In genomic region chr3:50146316-50146901, GRCh38 we compare ENCODE assay signal across 19 cellular contexts. TPM values are rescaled to one million over a fixed set of nuclear protein-coding genes. Genes with fewer than 3 reads are reported as not detected.
A peak's percentile ranks its signal among the peaks of the same experiment; 100 is the strongest.
DNase-seq lines count a peak whose midpoint lies in the region; ATAC-seq, FAIRE-seq and TF ChIP-seq lines count a peak whose summit lies in the region.
"Had no signal": no experiment of that assay in that cellular context is flagged by ENCODE, and none has a peak within 500 bp of the region (broad histone marks: within the 10 kb centered on the region; RNA-seq: fewer than 3 reads in every experiment).

No MANE protein-coding gene starts in this region.

- no peak overlapping the region for H3K27ac ChIP-seq in GM12878 (ENCODE audit: control insufficient read depth, insufficient read depth)
- H3K27ac ChIP-seq: adrenal gland, gastrocnemius medialis, suprapubic skin had no signal

- no peaks in the 10 kb centered on the region for H3K79me2 ChIP-seq in GM12878 (ENCODE audit: control insufficient read depth, insufficient read depth, low read length)

- no TSS peak for BruUV-seq in GM12878 (replicated peaks; lab: Mats Ljungman, UMichigan)

- SMC1A ChIA-PET in GM12878 (lab: Charles Lee; ENCODE audit: uncharacterized antibody, unreplicated experiment) = no interaction called here

- H3K27ac Mint-ChIP-seq in nephron = peak overlapping the region; percentile 65 to 81 (median 71)
- no peak overlapping the region for H3K27ac Mint-ChIP-seq in stimulated activated effector memory CD8-positive, alpha-beta T cell treated with anti-CD3 and anti-CD28 coated beads, Interleukin-12 subunit alpha, Interleukin-12 subunit beta, amount 100 ng/mL, for 72 hours
- H3K27ac Mint-ChIP-seq: CD14-positive monocyte, natural killer cell had no signal

- H3K4me3 Mint-ChIP-seq in nephron = no peak overlapping the region
- H3K4me3 Mint-ChIP-seq in stimulated activated effector memory CD8-positive, alpha-beta T cell treated with anti-CD3 and anti-CD28 coated beads, Interleukin-12 subunit alpha, Interleukin-12 subunit beta, amount 100 ng/mL, for 72 hours = no peak overlapping the region
- H3K4me3 Mint-ChIP-seq: activated T-helper 1 cell treated with anti-CD3 and anti-CD28 coated beads, Interleukin-12 subunit alpha, Interleukin-12 subunit beta, Interleukin-2, Interleukin-4 antibody, amounts not matched to agents 30 ng/mL and 10 ng/mL and 1 ng/mL, durations not matched to agents 14 hours and 24 hours and 36 hours; CD14-positive monocyte; natural killer cell had no signal

- FAIRE-seq in GM12878 (lab: Jason Lieb, UNC) = no peak
- FAIRE-seq: TTC549 had no signal

- TF ChIP-seq CTCF in GM12872 (IDR thresholded peaks at IDR 0.05; ENCODE audit: insufficient read depth, low read depth, low read length) (0 out of 3 replicates have a peak, but pooled peaks have one; percentile 11), GM12878 (IDR thresholded peaks at IDR 0.05 in 2 of 3, conservative IDR thresholded peaks at IDR 0.05 in 1 of 3; ENCODE audit: control insufficient read depth in 2 of 3, extremely low read depth in 1 of 3, insufficient read depth in 1 of 3, low read depth in 3 of 3, low read length in 3 of 3) (peak in 1 of 3 experiments; percentile 9; a peak in 1 of 6 replicates), nephron (IDR thresholded peaks at IDR 0.05; ENCODE audit: unreplicated experiment in 3 of 3) (no peak)

- H3K36me3 ChIP-seq in GM12878 (ENCODE audit: control insufficient read depth in 2 of 2, insufficient read depth in 2 of 2, low read length in 1 of 2) = no peaks in the 10 kb centered on the region
- H3K36me3 ChIP-seq: adrenal gland, gastrocnemius medialis, suprapubic skin had no signal

- DNase-seq in NCI-H2171 (lab: John Stamatoyannopoulos, UW) (peak; percentile 26), GM12878 (ENCODE audit: low read depth, low spot score) (no peak), LoVo (ENCODE audit: low spot score) (no peak)
- no peak for DNase-seq in stimulated activated CD4-positive, alpha-beta T cell treated with anti-CD3 and anti-CD28 coated beads, Interleukin-4, amount 100 ng/mL, for 24 hours
- DNase-seq in stimulated activated effector memory CD8-positive, alpha-beta T cell treated with anti-CD3 and anti-CD28 coated beads, Interleukin-12 subunit alpha, Interleukin-12 subunit beta, amount 100 ng/mL, for 72 hours (ENCODE audit: low spot score in 2 of 2) = no peak
- DNase-seq: adrenal gland, gastrocnemius medialis, natural killer cell, NCI-H1048 had no signal

- H3K36me3 Mint-ChIP-seq in nephron (ENCODE audit: low read depth) = no peaks in the 10 kb centered on the region
- no peaks in the 10 kb centered on the region for H3K36me3 Mint-ChIP-seq in stimulated activated effector memory CD8-positive, alpha-beta T cell treated with anti-CD3 and anti-CD28 coated beads, Interleukin-12 subunit alpha, Interleukin-12 subunit beta, amount 100 ng/mL, for 72 hours
- H3K36me3 Mint-ChIP-seq: CD14-positive monocyte, natural killer cell had no signal

- H3K9ac ChIP-seq in GM12878 (ENCODE audit: control insufficient read depth, insufficient read depth, low read length) = no peak overlapping the region

- TF ChIP-seq RAD21 in GM12878 (IDR thresholded peaks at IDR 0.05; ENCODE audit: insufficient read depth, low read depth, low read length) = no peak

- no peak overlapping the region for H3K4me3 ChIP-seq in GM12878
- H3K4me3 ChIP-seq: adrenal gland, gastrocnemius medialis, suprapubic skin had no signal

- RAD21 ChIA-PET in GM12878 (lab: Charles Lee; ENCODE audit: unreplicated experiment) = no interaction called here

- no peak for TF ChIP-seq POLR2A in GM12878 (IDR thresholded peaks at IDR 0.05; ENCODE audit: low read depth, low read length)

- H2AFZ ChIP-seq in GM12878 (ENCODE audit: control insufficient read depth, low read depth, low read length) = no peak overlapping the region

- intact Hi-C loops in GM12878 (cut with micrococcal nuclease; ENCODE audit: unreplicated experiment) = no loop called here

- H3K9me3 Mint-ChIP-seq in nephron = no peaks in the 10 kb centered on the region
- H3K9me3 Mint-ChIP-seq in stimulated activated effector memory CD8-positive, alpha-beta T cell treated with anti-CD3 and anti-CD28 coated beads, Interleukin-12 subunit alpha, Interleukin-12 subunit beta, amount 100 ng/mL, for 72 hours = no peaks in the 10 kb centered on the region
- H3K9me3 Mint-ChIP-seq: activated T-helper 1 cell treated with anti-CD3 and anti-CD28 coated beads, Interleukin-12 subunit alpha, Interleukin-12 subunit beta, Interleukin-2, Interleukin-4 antibody, amounts not matched to agents 30 ng/mL and 10 ng/mL and 1 ng/mL, durations not matched to agents 14 hours and 24 hours and 36 hours; natural killer cell had no signal

- WGBS in GM12878 (ENCODE audit: insufficient coverage, insufficient replicate concordance, low lambda C conversion rate, missing lambda C conversion rate) = 39% methylated on average over 3 of the region's 3 CpGs

- H3K4me1 ChIP-seq in GM12878 (ENCODE audit: control insufficient read depth, insufficient read depth, low read length) = no peaks in the 10 kb centered on the region
- H3K4me1 ChIP-seq: adrenal gland, gastrocnemius medialis had no signal

- CTCF ChIA-PET in GM12878 (lab: Yijun Ruan, JAX) = no interaction called here

- peaks cover 47% of the 10 kb centered on the region for H3K4me1 Mint-ChIP-seq in nephron
- no peaks in the 10 kb centered on the region for H3K4me1 Mint-ChIP-seq in stimulated activated effector memory CD8-positive, alpha-beta T cell treated with anti-CD3 and anti-CD28 coated beads, Interleukin-12 subunit alpha, Interleukin-12 subunit beta, amount 100 ng/mL, for 72 hours
- H3K4me1 Mint-ChIP-seq: natural killer cell had no signal

- peaks cover 0 to 2% of the 10 kb centered on the region in 2 experiments; a peak in 1 of 4 replicates for H3K27me3 ChIP-seq in GM12878 (replicated peaks in 1 of 2; ENCODE audit: control insufficient read depth in 2 of 2, insufficient read depth in 2 of 2, low read length in 1 of 2)
- H3K27me3 ChIP-seq: adrenal gland, gastrocnemius medialis, suprapubic skin had no signal

- no peaks in the 10 kb centered on the region for H3K9me3 ChIP-seq in GM12878 (replicated peaks; ENCODE audit: control insufficient read depth, insufficient read depth, low read length)
- H3K9me3 ChIP-seq: adrenal gland, gastrocnemius medialis, suprapubic skin had no signal

- H4K20me1 ChIP-seq in GM12878 (ENCODE audit: control insufficient read depth, insufficient read depth) = no peaks in the 10 kb centered on the region

- peak; percentile 45; the same call in 1 of the 3 replicates for ATAC-seq in GM12878
- no peak for ATAC-seq in stimulated activated effector memory CD8-positive, alpha-beta T cell treated with anti-CD3 and anti-CD28 coated beads, Interleukin-12 subunit alpha, Interleukin-12 subunit beta, amount 100 ng/mL, for 72 hours
- ATAC-seq: gastrocnemius medialis had no signal

- in situ Hi-C loops in GM12878 (cut with MboI) = no loop called here

- H3K4me2 ChIP-seq in GM12878 (ENCODE audit: control insufficient read depth, insufficient read depth) = no peak overlapping the region

- no peaks in the 10 kb centered on the region for H3K27me3 Mint-ChIP-seq in nephron (ENCODE audit: low read depth)

- no peak for TF ChIP-seq EP300 in GM12878 (IDR thresholded peaks at IDR 0.05; ENCODE audit: borderline replicate concordance in 1 of 2, control insufficient read depth in 1 of 2, low read depth in 2 of 2, low read length in 2 of 2)

- POLR2A ChIA-PET in GM12878 (lab: Charles Lee) = no interaction called here

RNA-seq across cellular contexts. Expression of gene SEMA3F, which starts 8.7 kb away (rescaled TPM):
- 0.46 TPM in 1 of 2 replicates, not detected in the other for total RNA-seq in GM12878 (2013; cell fraction: nucleolus; rRNA removed)
- 0.28 TPM in 1 of 2 replicates, not detected in the other for total RNA-seq in GM12878 (2014; rRNA removed)
- total RNA-seq in GM12878 (2014; rRNA removed; fragmentation: Illumina TruSeq; extraction: Trizol) = not detected in 2 replicates
- total RNA-seq in GM12878 (2021) = 0.08 and 0.45 TPM in 2 replicates
- not detected for polyA plus RNA-seq in GM12878 (2011; ENCODE audit: low read depth)
- polyA plus RNA-seq in GM12878 (2011; rRNA removed) = 0.12 and 0.15 TPM in 2 replicates
- polyA plus RNA-seq in GM12878 (2011; cell fraction: cytosol; rRNA removed) = 0.21 and 0.25 TPM in 2 replicates
- 0.92 and 1.8 TPM in 2 replicates for polyA plus RNA-seq in GM12878 (2011; cell fraction: nucleus; rRNA removed)
- 0.41 and 0.69 TPM in 2 replicates for polyA plus RNA-seq in GM12878 (2012)
- polyA plus RNA-seq in GM12878 (2014; fragmentation: Illumina TruSeq; extraction: Trizol) = 0.09 TPM in 1 of 2 replicates, not detected in the other
- polyA plus RNA-seq in GM12878 (2014; fragmentation: Nextera tagmentation; extraction: Ambion mirVana) = not detected
- not detected in 2 replicates for polyA plus RNA-seq in GM12878 (2014; rRNA removed)
- not detected for polyA plus RNA-seq in GM12878 (2016; fragmentation: Nextera tagmentation; extraction: Ambion mirVana)
- polyA minus RNA-seq in GM12878 (2011; rRNA and poly(A)+ RNA removed) = 0.36 and 0.44 TPM in 2 replicates
- polyA minus RNA-seq in GM12878 (2011; cell fraction: cytosol; rRNA and poly(A)+ RNA removed) = 0.40 and 0.52 TPM in 2 replicates
- polyA minus RNA-seq in GM12878 (2011; cell fraction: nucleus; rRNA and poly(A)+ RNA removed) = 0.19 and 0.73 TPM in 2 replicates
- polyA plus RNA-seq: CD14-positive monocyte had no signal

RNA-seq across cellular contexts. Expression of gene GNAT1, which starts 45.0 kb away (rescaled TPM):
- total RNA-seq in GM12878 (2013; cell fraction: nucleolus; rRNA removed) = not detected in 2 replicates
- total RNA-seq in GM12878 (2014; rRNA removed) (not detected in 2 replicates), GM12878 (2014; rRNA removed; fragmentation: Illumina TruSeq; extraction: Trizol) (not detected in 2 replicates), GM12878 (2021) (not detected in 2 replicates)
- not detected for polyA plus RNA-seq in GM12878 (2011; ENCODE audit: low read depth)
- polyA plus RNA-seq in GM12878 (2011; rRNA removed) (not detected in 2 replicates), GM12878 (2014; fragmentation: Illumina TruSeq; extraction: Trizol) (not detected in 2 replicates), GM12878 (2014; fragmentation: Nextera tagmentation; extraction: Ambion mirVana) (not detected), GM12878 (2014; rRNA removed) (not detected in 2 replicates), GM12878 (2016; fragmentation: Nextera tagmentation; extraction: Ambion mirVana) (not detected)
- polyA plus RNA-seq in GM12878 (2011; cell fraction: cytosol; rRNA removed) = not detected in 2 replicates
- polyA plus RNA-seq in GM12878 (2011; cell fraction: nucleus; rRNA removed) = not detected in 2 replicates
- not detected in 2 replicates for polyA plus RNA-seq in GM12878 (2012)
- not detected in 2 replicates for polyA minus RNA-seq in GM12878 (2011; rRNA and poly(A)+ RNA removed)
- not detected in 2 replicates for polyA minus RNA-seq in GM12878 (2011; cell fraction: cytosol; rRNA and poly(A)+ RNA removed)
- not detected in 2 replicates for polyA minus RNA-seq in GM12878 (2011; cell fraction: nucleus; rRNA and poly(A)+ RNA removed)
- total RNA-seq: activated T-helper 1 cell treated with anti-CD3 and anti-CD28 coated beads, Interleukin-12 subunit alpha, Interleukin-12 subunit beta, Interleukin-2, Interleukin-4 antibody, amounts not matched to agents 30 ng/mL and 10 ng/mL and 1 ng/mL, durations not matched to agents 14 hours and 24 hours and 36 hours; adrenal gland; cerebellum; Daoy; gastrocnemius medialis; H4; lower leg skin; natural killer cell had no signal
- polyA plus RNA-seq: adrenal gland, CD14-positive monocyte had no signal

RNA-seq across cellular contexts. Expression of gene RBM5, which starts 57.7 kb away (rescaled TPM):
- 1,107 and 1,146 TPM in 2 replicates for total RNA-seq in GM12878 (2013; cell fraction: nucleolus; rRNA removed)
- total RNA-seq in GM12878 (2014; rRNA removed) (136 and 148 TPM in 2 replicates), GM12878 (2014; rRNA removed; fragmentation: Illumina TruSeq; extraction: Trizol) (120 and 124 TPM in 2 replicates), GM12878 (2021) (94.0 and 101 TPM in 2 replicates)
- 88.5 TPM for polyA plus RNA-seq in GM12878 (2011; ENCODE audit: low read depth)
- polyA plus RNA-seq in GM12878 (2011; rRNA removed) (329 and 347 TPM in 2 replicates), GM12878 (2014; fragmentation: Illumina TruSeq; extraction: Trizol) (143 and 174 TPM in 2 replicates), GM12878 (2014; fragmentation: Nextera tagmentation; extraction: Ambion mirVana) (10 to 100 TPM; 35.1 to 48.1 TPM), GM12878 (2014; rRNA removed) (123 and 142 TPM in 2 replicates), GM12878 (2016; fragmentation: Nextera tagmentation; extraction: Ambion mirVana) (10 to 100 TPM; 70.5 to 70.9 TPM)
- 144 and 201 TPM in 2 replicates for polyA plus RNA-seq in GM12878 (2011; cell fraction: cytosol; rRNA removed)
- 1,132 and 1,572 TPM in 2 replicates for polyA plus RNA-seq in GM12878 (2011; cell fraction: nucleus; rRNA removed)
- polyA plus RNA-seq in GM12878 (2012) = 91.1 and 106 TPM in 2 replicates
- 288 and 371 TPM in 2 replicates for polyA minus RNA-seq in GM12878 (2011; rRNA and poly(A)+ RNA removed)
- polyA minus RNA-seq in GM12878 (2011; cell fraction: cytosol; rRNA and poly(A)+ RNA removed) = 54.3 and 72.3 TPM in 2 replicates
- polyA minus RNA-seq in GM12878 (2011; cell fraction: nucleus; rRNA and poly(A)+ RNA removed) = 322 and 360 TPM in 2 replicates

RNA-seq across cellular contexts. Expression of gene SLC38A3, which starts 58.7 kb away (rescaled TPM):
- not detected in 2 replicates for total RNA-seq in GM12878 (2013; cell fraction: nucleolus; rRNA removed)
- not detected in 2 replicates for total RNA-seq in GM12878 (2014; rRNA removed)
- not detected in 2 replicates for total RNA-seq in GM12878 (2014; rRNA removed; fragmentation: Illumina TruSeq; extraction: Trizol)
- total RNA-seq in GM12878 (2021) = 0.13 TPM in 1 of 2 replicates, not detected in the other
- polyA plus RNA-seq in GM12878 (2011; ENCODE audit: low read depth) = not detected
- polyA plus RNA-seq in GM12878 (2011; rRNA removed) = 0.14 TPM in 1 of 2 replicates, not detected in the other
- polyA plus RNA-seq in GM12878 (2011; cell fraction: cytosol; rRNA removed) = 0.05 and 0.16 TPM in 2 replicates
- 0.18 and 1.5 TPM in 2 replicates for polyA plus RNA-seq in GM12878 (2011; cell fraction: nucleus; rRNA removed)
- not detected in 2 replicates for polyA plus RNA-seq in GM12878 (2012)
- not detected in 2 replicates for polyA plus RNA-seq in GM12878 (2014; fragmentation: Illumina TruSeq; extraction: Trizol)
- not detected for polyA plus RNA-seq in GM12878 (2014; fragmentation: Nextera tagmentation; extraction: Ambion mirVana)
- polyA plus RNA-seq in GM12878 (2014; rRNA removed) = not detected in 2 replicates
- not detected for polyA plus RNA-seq in GM12878 (2016; fragmentation: Nextera tagmentation; extraction: Ambion mirVana)
- polyA minus RNA-seq in GM12878 (2011; rRNA and poly(A)+ RNA removed) = 0.05 TPM in 1 of 2 replicates, not detected in the other
- polyA minus RNA-seq in GM12878 (2011; cell fraction: cytosol; rRNA and poly(A)+ RNA removed) = not detected in 2 replicates
- polyA minus RNA-seq in GM12878 (2011; cell fraction: nucleus; rRNA and poly(A)+ RNA removed) = not detected in 2 replicates
- total RNA-seq: activated T-helper 1 cell treated with anti-CD3 and anti-CD28 coated beads, Interleukin-12 subunit alpha, Interleukin-12 subunit beta, Interleukin-2, Interleukin-4 antibody, amounts not matched to agents 30 ng/mL and 10 ng/mL and 1 ng/mL, durations not matched to agents 14 hours and 24 hours and 36 hours; Daoy; H4 had no signal
- polyA plus RNA-seq: CD14-positive monocyte had no signal
